Comparison of ENCODE assay signal across 27 cellular contexts in genomic region chr20:41726727-41727126, GRCh38.
"Had no signal": no experiment of that assay in that cellular context is flagged by ENCODE, and none has a peak within 500 bp of the region (broad histone marks: within the 10 kb centered on the region; RNA-seq: fewer than 3 reads in every experiment).

No MANE protein-coding gene starts in this region.

- ATAC-seq: stimulated activated memory B cell treated with anti-CD40 and anti-IgM and Interleukin-4, amounts not matched to agents 10 μg/mL and 1 μg/mL and 100 μg/mL, for 72 hours; stimulated activated naive B cell treated with anti-CD40 and anti-IgM and Interleukin-4, amounts not matched to agents 10 μg/mL and 1 μg/mL and 100 μg/mL, for 72 hours; stimulated activated naive CD8-positive, alpha-beta T cell treated with anti-CD3 and anti-CD28 coated beads, Interleukin-15, amount 100 ng/mL, for 72 hours; stimulated activated naive CD8-positive, alpha-beta T cell treated with anti-CD3 and anti-CD28 coated beads, Interleukin-15, Interleukin-2, amounts not matched to agents 100 U/mL and 50 U/mL, for 24 hours; upper lobe of right lung had no signal

- H3K27ac ChIP-seq: stomach, suprapubic skin, testis, thoracic aorta, thyroid gland, tibial artery, tibial nerve, transverse colon, upper lobe of left lung, upper lobe of right lung, uterus, vagina had no signal

- DNase-seq: stimulated activated CD4-positive, alpha-beta T cell treated with anti-CD3 and anti-CD28 coated beads, Interleukin-2, amount 100 ng/mL, for 48 hours; stimulated activated CD4-positive, alpha-beta T cell treated with anti-CD3 and anti-CD28 coated beads, Interleukin-4, amount 100 ng/mL, for 1 hour; stimulated activated CD4-positive, alpha-beta T cell treated with anti-CD3 and anti-CD28 coated beads, Interleukin-4, amount 100 ng/mL, for 24 hours; stimulated activated CD4-positive, alpha-beta T cell treated with anti-CD3 and anti-CD28 coated beads, Interleukin-4, amount 100 ng/mL, for 4 hours; stimulated activated CD8-positive, alpha-beta memory T cell treated with anti-CD3 and anti-CD28 coated beads, Interleukin-4, amount 100 ng/mL, for 48 hours; stimulated activated naive B cell treated with anti-CD40 and anti-IgM and Interleukin-4, amounts not matched to agents 10 μg/mL and 1 μg/mL and 100 μg/mL, for 72 hours; stimulated activated naive CD4-positive, alpha-beta T cell; stimulated activated naive CD4-positive, alpha-beta T cell treated with Interleukin-2 at 50 U/mL for 16 hours; stimulated activated naive CD8-positive, alpha-beta T cell treated with anti-CD3 and anti-CD28 coated beads, Interleukin-15, amount 100 ng/mL, for 72 hours; stimulated activated naive CD8-positive, alpha-beta T cell treated with anti-CD3 and anti-CD28 coated beads, Interleukin-15, Interleukin-2, amounts not matched to agents 100 U/mL and 50 U/mL, for 24 hours; stomach; substantia nigra; testis; thyroid gland; tibial artery; transverse colon; trophoblast cell; upper lobe of right lung; uterus had no signal

- H3K9me3 ChIP-seq: stomach, suprapubic skin, testis, thoracic aorta, thyroid gland, tibial artery, tibial nerve, transverse colon, upper lobe of left lung, upper lobe of right lung, uterus, vagina had no signal

- H3K9me3 Mint-ChIP-seq: type B pancreatic cell had no signal

- H3K27me3 Mint-ChIP-seq: stimulated activated memory B cell treated with anti-CD40 and anti-IgM and Interleukin-4, amounts not matched to agents 10 μg/mL and 1 μg/mL and 100 μg/mL, for 72 hours; stimulated activated naive CD8-positive, alpha-beta T cell treated with anti-CD3 and anti-CD28 coated beads, Interleukin-15, amount 100 ng/mL, for 72 hours had no signal

- H3K36me3 ChIP-seq: stomach, suprapubic skin, thoracic aorta, thyroid gland, tibial artery, tibial nerve, transverse colon, upper lobe of left lung, upper lobe of right lung, uterus, vagina had no signal

- H3K27me3 ChIP-seq: stomach, testis, thyroid gland, tibial artery, tibial nerve, transverse colon, upper lobe of left lung, upper lobe of right lung, uterus, vagina had no signal

- H3K4me1 ChIP-seq: stomach, suprapubic skin, testis, thyroid gland, tibial artery, tibial nerve, transverse colon, upper lobe of left lung, upper lobe of right lung, uterus, vagina had no signal

- H3K4me3 ChIP-seq: stomach, suprapubic skin, testis, thoracic aorta, thyroid gland, tibial artery, tibial nerve, transverse colon, upper lobe of left lung, upper lobe of right lung, uterus, vagina had no signal

- H3K27ac Mint-ChIP-seq: stimulated activated memory B cell treated with anti-CD40 and anti-IgM and Interleukin-4, amounts not matched to agents 10 μg/mL and 1 μg/mL and 100 μg/mL, for 72 hours; stimulated activated naive B cell treated with anti-CD40 and anti-IgM and Interleukin-4, amounts not matched to agents 10 μg/mL and 1 μg/mL and 100 μg/mL, for 72 hours; stimulated activated naive CD8-positive, alpha-beta T cell treated with anti-CD3 and anti-CD28 coated beads, Interleukin-15, amount 100 ng/mL, for 72 hours; stimulated activated naive CD8-positive, alpha-beta T cell treated with anti-CD3 and anti-CD28 coated beads, Interleukin-15, Interleukin-2, amounts not matched to agents 100 ng/mL and 50 ng/mL, for 24 hours; type B pancreatic cell had no signal

- H3K36me3 Mint-ChIP-seq: stimulated activated memory B cell treated with anti-CD40 and anti-IgM and Interleukin-4, amounts not matched to agents 10 μg/mL and 1 μg/mL and 100 μg/mL, for 72 hours; stimulated activated naive B cell treated with anti-CD40 and anti-IgM and Interleukin-4, amounts not matched to agents 10 μg/mL and 1 μg/mL and 100 μg/mL, for 72 hours; type B pancreatic cell had no signal

- H3K4me3 Mint-ChIP-seq: stimulated activated memory B cell treated with anti-CD40 and anti-IgM and Interleukin-4, amounts not matched to agents 10 μg/mL and 1 μg/mL and 100 μg/mL, for 72 hours; stimulated activated naive B cell treated with anti-CD40 and anti-IgM and Interleukin-4, amounts not matched to agents 10 μg/mL and 1 μg/mL and 100 μg/mL, for 72 hours; stimulated activated naive CD8-positive, alpha-beta T cell treated with anti-CD3 and anti-CD28 coated beads, Interleukin-15, amount 100 ng/mL, for 72 hours; stimulated activated naive CD8-positive, alpha-beta T cell treated with anti-CD3 and anti-CD28 coated beads, Interleukin-15, Interleukin-2, amounts not matched to agents 100 ng/mL and 50 ng/mL, for 24 hours; type B pancreatic cell had no signal

- H3K4me1 Mint-ChIP-seq: stimulated activated memory B cell treated with anti-CD40 and anti-IgM and Interleukin-4, amounts not matched to agents 10 μg/mL and 1 μg/mL and 100 μg/mL, for 72 hours; stimulated activated naive B cell treated with anti-CD40 and anti-IgM and Interleukin-4, amounts not matched to agents 10 μg/mL and 1 μg/mL and 100 μg/mL, for 72 hours; stimulated activated naive CD8-positive, alpha-beta T cell treated with anti-CD3 and anti-CD28 coated beads, Interleukin-15, amount 100 ng/mL, for 72 hours had no signal
